ENCODE assay signal across 18 cellular contexts in the genomic region with DNA sequence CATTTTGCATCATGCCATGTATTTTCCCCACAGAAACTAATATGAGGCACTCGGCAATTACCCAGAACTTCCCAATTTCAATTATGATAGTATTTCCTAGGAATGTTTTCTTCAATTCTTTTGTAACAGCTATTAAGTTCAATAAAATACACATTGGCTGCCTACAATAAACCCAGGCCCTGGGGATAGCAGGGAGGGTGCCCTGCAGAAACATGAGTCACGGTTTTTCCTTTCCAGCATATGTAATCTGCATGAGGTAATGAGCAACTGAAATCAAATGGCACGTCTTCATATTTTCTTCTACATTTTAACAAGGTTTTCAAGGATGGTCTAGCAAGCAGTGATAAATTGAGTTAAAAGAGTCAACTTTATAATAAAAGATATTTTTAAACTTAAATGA. TPM values are rescaled to one million over a fixed set of nuclear protein-coding genes. Genes with fewer than 3 reads are reported as not detected.
DNase-seq lines count a peak whose midpoint lies in the region; ATAC-seq and TF ChIP-seq lines count a peak whose summit lies in the region.
"Had no signal": no experiment of that assay in that cellular context is flagged by ENCODE, and none has a peak within 500 bp of the region (broad histone marks: within the 10 kb centered on the region; RNA-seq: fewer than 3 reads in every experiment).

No MANE protein-coding gene starts in this region.

- no peak overlapping the region for H3K27ac Mint-ChIP-seq in stimulated activated naive B cell treated with anti-CD40 and anti-IgM and Interleukin-4, amounts not matched to agents 10 μg/mL and 1 μg/mL and 100 μg/mL, for 72 hours
- H3K27ac Mint-ChIP-seq: activated T-helper 2 cell treated with anti-CD3 and anti-CD28 coated beads, Interferon-gamma antibody, Interleukin-2, Interleukin-4, amounts not matched to agents 10 μg/mL and 5 μg/mL and 100 μg/mL, durations not matched to agents 14 hours and 24 hours and 36 hours; CD14-positive monocyte had no signal

- intact Hi-C loops in sciatic nerve (cut with DNase I) (no loop called here), dorsolateral prefrontal cortex (cut with DNase I) (no loop called here)

- DNase-seq in GM03348 (ENCODE audit: low spot score) = peak; percentile 51
- DNase-seq in RWPE2 (ENCODE audit: low spot score) = no peak
- DNase-seq in fibroblast of mammary gland (ENCODE audit: low read depth) = peak; percentile 75
- no peak for DNase-seq in sciatic nerve (ENCODE audit: low spot score)
- no peak for DNase-seq in stimulated activated naive B cell treated with anti-CD40 and anti-IgM and Interleukin-4, amounts not matched to agents 10 μg/mL and 1 μg/mL and 100 μg/mL, for 72 hours
- DNase-seq in dorsolateral prefrontal cortex = no peak
- DNase-seq in RKO (ENCODE audit: low spot score) = no peak
- DNase-seq: effector CD8-positive, alpha-beta T cell; mucosa of descending colon; NCI-H187; NCI-H526; SHP77 treated with DMSO at 0.1 percent for 48 hours had no signal

- no peaks in the 10 kb centered on the region for H3K4me1 Mint-ChIP-seq in stimulated activated naive B cell treated with anti-CD40 and anti-IgM and Interleukin-4, amounts not matched to agents 10 μg/mL and 1 μg/mL and 100 μg/mL, for 72 hours
- H3K4me1 Mint-ChIP-seq: CD14-positive monocyte had no signal

- H3K36me3 ChIP-seq in RWPE2 (ENCODE audit: low read depth) = no peaks in the 10 kb centered on the region
- H3K36me3 ChIP-seq: ascending aorta, HAP-1 had no signal

- H3K9me3 ChIP-seq in RWPE2 (ENCODE audit: severe bottlenecking) = no peaks in the 10 kb centered on the region
- H3K9me3 ChIP-seq: ascending aorta, HAP-1, mucosa of descending colon had no signal

- H3K4me1 ChIP-seq in RWPE2 (ENCODE audit: insufficient read depth, poor library complexity, severe bottlenecking) = peaks cover 19% of the 10 kb centered on the region
- H3K4me1 ChIP-seq: ascending aorta, HAP-1, parathyroid adenoma had no signal

- H3K4me3 Mint-ChIP-seq in stimulated activated naive B cell treated with anti-CD40 and anti-IgM and Interleukin-4, amounts not matched to agents 10 μg/mL and 1 μg/mL and 100 μg/mL, for 72 hours = no peak overlapping the region
- H3K4me3 Mint-ChIP-seq: CD14-positive monocyte had no signal

- no peaks in the 10 kb centered on the region for H3K36me3 Mint-ChIP-seq in stimulated activated naive B cell treated with anti-CD40 and anti-IgM and Interleukin-4, amounts not matched to agents 10 μg/mL and 1 μg/mL and 100 μg/mL, for 72 hours
- H3K36me3 Mint-ChIP-seq: CD14-positive monocyte had no signal

- TF ChIP-seq CTCF in RWPE2 (IDR thresholded peaks at IDR 0.05; ENCODE audit: poor library complexity, severe bottlenecking) (no peak), fibroblast of mammary gland (conservative IDR thresholded peaks at IDR 0.05; ENCODE audit: control insufficient read depth, insufficient read depth, low read depth, low read length) (no peak), dorsolateral prefrontal cortex (IDR thresholded peaks at IDR 0.05 in 54 of 56, conservative IDR thresholded peaks at IDR 0.05 in 2 of 56; ENCODE audit: low read depth in 1 of 56, partially characterized antibody in 56 of 56) (no peak)

- H3K27me3 Mint-ChIP-seq in stimulated activated naive B cell treated with anti-CD40 and anti-IgM and Interleukin-4, amounts not matched to agents 10 μg/mL and 1 μg/mL and 100 μg/mL, for 72 hours = no peaks in the 10 kb centered on the region

- peaks cover 0 to 8% of the 10 kb centered on the region in 2 donors for H3K9me3 Mint-ChIP-seq in stimulated activated naive B cell treated with anti-CD40 and anti-IgM and Interleukin-4, amounts not matched to agents 10 μg/mL and 1 μg/mL and 100 μg/mL, for 72 hours
- H3K9me3 Mint-ChIP-seq: activated T-helper 2 cell treated with anti-CD3 and anti-CD28 coated beads, Interferon-gamma antibody, Interleukin-2, Interleukin-4, amounts not matched to agents 10 μg/mL and 5 μg/mL and 100 μg/mL, durations not matched to agents 14 hours and 24 hours and 36 hours had no signal

- H3K4me3 ChIP-seq in RWPE2 (ENCODE audit: severe bottlenecking) (no peak overlapping the region), fibroblast of mammary gland (ENCODE audit: control insufficient read depth, low read depth, low read length) (no peak overlapping the region), dorsolateral prefrontal cortex (peak overlapping the region in 16 of 59 donors; percentile 1 to 38 (median 20))
- H3K4me3 ChIP-seq: ascending aorta, HAP-1, mucosa of descending colon had no signal

- ATAC-seq in RWPE2 (ENCODE audit: low read depth) = peak; percentile 56
- ATAC-seq in sciatic nerve = peak; percentile 42
- no peak for ATAC-seq in GM18868 (IDR thresholded peaks at IDR 0.05; ENCODE audit: unreplicated experiment)
- no peak for ATAC-seq in stimulated activated naive B cell treated with anti-CD40 and anti-IgM and Interleukin-4, amounts not matched to agents 10 μg/mL and 1 μg/mL and 100 μg/mL, for 72 hours (replicated peaks)
- ATAC-seq: mucosa of descending colon had no signal

- H3K27me3 ChIP-seq in RWPE2 (ENCODE audit: insufficient read depth, poor library complexity, severe bottlenecking) (no peaks in the 10 kb centered on the region), dorsolateral prefrontal cortex (no peaks in the 10 kb centered on the region)
- H3K27me3 ChIP-seq: ascending aorta had no signal

- H3K27ac ChIP-seq in RWPE2 (ENCODE audit: poor library complexity, severe bottlenecking) (peak overlapping the region; percentile 83), dorsolateral prefrontal cortex (peak overlapping the region in 24 of 59 donors; percentile 1 to 59 (median 20))
- H3K27ac ChIP-seq: parathyroid adenoma had no signal

RNA-seq across cellular contexts. Expression of gene GUCY1A2, which starts 32.0 kb away (rescaled TPM):
- total RNA-seq in sciatic nerve (12.4 TPM), dorsolateral prefrontal cortex (10 to 100 TPM; 20.3 to 89.9 (median 64.0) TPM)

Comparison
In these comparisons a context has a peak if more than half of its experiments do, and no peak if none do; other contexts are left out.
1. DNase-seq: peak in GM03348 (single experiment) and fibroblast of mammary gland (single experiment); none in RWPE2 (single experiment), sciatic nerve (single experiment), stimulated activated naive B cell treated with anti-CD40 and anti-IgM and Interleukin-4, amounts not matched to agents 10 μg/mL and 1 μg/mL and 100 μg/mL, for 72 hours (single experiment), dorsolateral prefrontal cortex (0 of 10) and RKO (single experiment).
2. ATAC-seq: peak in RWPE2 (single experiment) and sciatic nerve (single experiment); none in GM18868 (single experiment) and stimulated activated naive B cell treated with anti-CD40 and anti-IgM and Interleukin-4, amounts not matched to agents 10 μg/mL and 1 μg/mL and 100 μg/mL, for 72 hours (0 of 2).